In genomic region chr19:30092721-30093569, GRCh38 we compare ENCODE assay signal across 25 cellular contexts.
DNase-seq lines count a peak whose midpoint lies in the region; ATAC-seq and TF ChIP-seq lines count a peak whose summit lies in the region.
"Had no signal": no experiment of that assay in that cellular context is flagged by ENCODE, and none has a peak within 500 bp of the region (broad histone marks: within the 10 kb centered on the region; RNA-seq: fewer than 3 reads in every experiment).

No MANE protein-coding gene starts in this region.

- H4K91ac ChIP-seq in neuronal stem cell (ENCODE audit: low read depth, low read length, poor library complexity), result no peak overlapping the region

- H3K23ac ChIP-seq in neuronal stem cell (ENCODE audit: low read depth, low read length, poor library complexity), result no peak overlapping the region

- H2AFZ ChIP-seq in neuronal stem cell (ENCODE audit: low read length) (no peak overlapping the region), MM.1S (ENCODE audit: low read length) (no peak overlapping the region)

- no peaks in the 10 kb centered on the region for H3K9me2 ChIP-seq in MM.1S (replicated peaks; ENCODE audit: insufficient read depth, low read length)

- peak; percentile 10; the same call in 1 of the 2 replicates for ATAC-seq in Panc1
- ATAC-seq in upper lobe of right lung, result no peak
- ATAC-seq: HepG2, PC-3 had no signal

- peak overlapping the region; percentile 84 for H4K8ac ChIP-seq in neuronal stem cell (ENCODE audit: low read depth, low read length)

- H2BK120ac ChIP-seq in neuronal stem cell (ENCODE audit: low read depth, low read length), result no peak overlapping the region

- H3K27me3 Mint-ChIP-seq in osteocyte (ENCODE audit: unreplicated experiment), result no peaks in the 10 kb centered on the region
- H3K27me3 Mint-ChIP-seq: B cell had no signal

- H3K27ac Mint-ChIP-seq in osteocyte (ENCODE audit: unreplicated experiment), result no peak overlapping the region
- H3K27ac Mint-ChIP-seq: B cell, HFFc6 had no signal

- H3K36me3 ChIP-seq in Panc1 (ENCODE audit: control insufficient read depth, insufficient read depth, low read length) (no peaks in the 10 kb centered on the region), neuronal stem cell (replicated peaks in 1 of 2; ENCODE audit: control insufficient read depth in 2 of 2, insufficient read depth in 2 of 2, low read length in 2 of 2) (no peaks in the 10 kb centered on the region), upper lobe of right lung (no peaks in the 10 kb centered on the region), MM.1S (replicated peaks; ENCODE audit: insufficient read depth, low read length) (no peaks in the 10 kb centered on the region)
- H3K36me3 ChIP-seq: SJSA1 had no signal

- no peak overlapping the region for H3K4me3 ChIP-seq in Panc1 (ENCODE audit: low read depth in 2 of 2, low read length in 2 of 2)
- H3K4me3 ChIP-seq in neuronal stem cell (ENCODE audit: low read length in 2 of 2), result no peak overlapping the region
- H3K4me3 ChIP-seq in upper lobe of right lung, result no peak overlapping the region
- no peak overlapping the region for H3K4me3 ChIP-seq in MM.1S (ENCODE audit: low read length)
- H3K4me3 ChIP-seq: SJSA1 had no signal

- peak overlapping the region; percentile 89 for H2AK5ac ChIP-seq in neuronal stem cell (ENCODE audit: low read depth, low read length)

- H3K9ac ChIP-seq in neuronal stem cell (ENCODE audit: low read depth, low read length, poor library complexity), result no peak overlapping the region
- no peak overlapping the region for H3K9ac ChIP-seq in MM.1S (ENCODE audit: low read length)
- H3K9ac ChIP-seq: KMS-11 had no signal

- H3K4me2 ChIP-seq in neuronal stem cell (ENCODE audit: insufficient read depth, low read length, poor library complexity, severe bottlenecking), result no peak overlapping the region
- no peak overlapping the region for H3K4me2 ChIP-seq in MM.1S (ENCODE audit: low read depth, low read length)
- H3K4me2 ChIP-seq: KMS-11 had no signal

- H3K4me1 Mint-ChIP-seq in osteocyte (ENCODE audit: unreplicated experiment), result no peaks in the 10 kb centered on the region
- H3K4me1 Mint-ChIP-seq: B cell; CD4-positive, CD25-positive, alpha-beta regulatory T cell had no signal

- TF ChIP-seq CTCF in Panc1 (IDR thresholded peaks at IDR 0.05) (no peak), upper lobe of right lung (IDR thresholded peaks at IDR 0.05) (no peak), osteocyte (IDR thresholded peaks at IDR 0.05) (no peak), MM.1S (IDR thresholded peaks at IDR 0.05; ENCODE audit: low read length) (no peak)

- no peaks in the 10 kb centered on the region for H3K79me2 ChIP-seq in MM.1S (ENCODE audit: low read length)

- no peak overlapping the region for H3K4me3 Mint-ChIP-seq in osteocyte (ENCODE audit: unreplicated experiment)
- H3K4me3 Mint-ChIP-seq: B cell; CD4-positive, CD25-positive, alpha-beta regulatory T cell; HFFc6 had no signal

- H3K14ac ChIP-seq in neuronal stem cell (ENCODE audit: low read length), result no peak overlapping the region

- no peaks in the 10 kb centered on the region for H3K36me3 Mint-ChIP-seq in osteocyte (ENCODE audit: unreplicated experiment)
- H3K36me3 Mint-ChIP-seq: CD4-positive, CD25-positive, alpha-beta regulatory T cell had no signal

- in situ Hi-C loops in Panc1 (cut with HindIII; ENCODE audit: low pct_unique_long_range_greater_than_20kb, low sequenced_read_pairs), result no loop called here

- WGBS in neuronal stem cell (ENCODE audit: extremely low coverage in 2 of 2, insufficient read length in 2 of 2, insufficient replicate concordance in 1 of 2), 2 donors, result no CpG with 5 or more reads among the region's 14 CpGs

- no peaks in the 10 kb centered on the region for H3K9me3 ChIP-seq in Panc1 (ENCODE audit: control insufficient read depth, insufficient read depth, low read depth, low read length)
- peaks cover 0 to 2% of the 10 kb centered on the region in 2 donors for H3K9me3 ChIP-seq in neuronal stem cell (replicated peaks in 1 of 2; ENCODE audit: control insufficient read depth in 2 of 2, insufficient read depth in 1 of 2, low read depth in 1 of 2, low read length in 2 of 2)
- no peaks in the 10 kb centered on the region for H3K9me3 ChIP-seq in upper lobe of right lung
- no peaks in the 10 kb centered on the region for H3K9me3 ChIP-seq in MM.1S (replicated peaks; ENCODE audit: insufficient read depth, low read length)
- H3K9me3 ChIP-seq: SJSA1 had no signal

- BruUV-seq in Panc1 (replicated peaks; lab: Mats Ljungman, UMichigan), result no TSS peak

- no peak overlapping the region for H3K27ac ChIP-seq in Panc1 (ENCODE audit: low read length)
- H3K27ac ChIP-seq in neuronal stem cell (replicated peaks; ENCODE audit: low read length), result no peak overlapping the region
- H3K27ac ChIP-seq in upper lobe of right lung, result no peak overlapping the region
- H3K27ac ChIP-seq in MM.1S (ENCODE audit: low read length), result no peak overlapping the region
- H3K27ac ChIP-seq: KMS-11, RWPE1, SJSA1 had no signal

- H2BK5ac ChIP-seq in neuronal stem cell (ENCODE audit: low read length), result no peak overlapping the region

- H3K18ac ChIP-seq in neuronal stem cell (ENCODE audit: low read length), result peak overlapping the region; percentile 81

- no peaks in the 10 kb centered on the region for H3K9me3 Mint-ChIP-seq in osteocyte (ENCODE audit: unreplicated experiment)
- H3K9me3 Mint-ChIP-seq: CD4-positive, CD25-positive, alpha-beta regulatory T cell had no signal

- intact Hi-C loops in Panc1 (cut with micrococcal nuclease; ENCODE audit: unreplicated experiment), result no loop called here
- intact Hi-C loops in upper lobe of right lung (cut with DNase I), result no loop called here

- H3K27me3 ChIP-seq in Panc1 (ENCODE audit: control insufficient read depth, insufficient read depth, low read length) (0 out of 2 replicates have a peak, but pooled peaks cover 3% of the 10 kb centered on the region), neuronal stem cell (ENCODE audit: control insufficient read depth in 3 of 3, insufficient read depth in 3 of 3, low read depth in 1 of 3, low read length in 3 of 3) (no peaks in the 10 kb centered on the region), upper lobe of right lung (no peaks in the 10 kb centered on the region), MM.1S (replicated peaks; ENCODE audit: insufficient read depth, low read length) (peaks cover 63% of the 10 kb centered on the region)
- H3K27me3 ChIP-seq: SJSA1 had no signal

- H2BK15ac ChIP-seq in neuronal stem cell (ENCODE audit: low read length), result peak overlapping the region; percentile 51

- no peaks in the 10 kb centered on the region for H3K79me1 ChIP-seq in neuronal stem cell (ENCODE audit: low read depth, low read length)

- no peaks in the 10 kb centered on the region for H4K20me1 ChIP-seq in MM.1S (ENCODE audit: insufficient read depth, low read length)

- peak overlapping the region; percentile 78 for H2BK12ac ChIP-seq in neuronal stem cell (ENCODE audit: low read length)

- POLR2A ChIA-PET in Panc1 (lab: Charles Lee), result interaction anchor here (0.7 kb wide), 1 partner anchor 1012 kb away, joined by 6 read pairs; no protein-coding TSS in a partner anchor

- H3F3A ChIP-seq in MM.1S (ENCODE audit: insufficient read depth, low read length), result no peaks in the 10 kb centered on the region

- peak; percentile 16 for DNase-seq in NCI-H748 (lab: John Stamatoyannopoulos, UW; ENCODE audit: unreplicated experiment)
- DNase-seq in NCI-H748 treated with DMSO at 0.1 percent for 48 hours (lab: John Stamatoyannopoulos, UW), result no peak
- no peak for DNase-seq in Panc1 (ENCODE audit: low read depth, low spot score)
- DNase-seq in neuronal stem cell (ENCODE audit: low spot score), result no peak
- DNase-seq in upper lobe of right lung, result peak; percentile 58
- DNase-seq in osteocyte (ENCODE audit: extremely low spot score, unreplicated experiment), result no peak
- DNase-seq in MM.1S, result no peak
- no peak for DNase-seq in UCSD-AML1 (lab: John Stamatoyannopoulos, UW; ENCODE audit: unreplicated experiment)
- DNase-seq: 8988T; CD4-positive, CD25-positive, alpha-beta regulatory T cell; COR-L47; DMS 273 treated with DMSO at 0.1 percent for 48 hours; DND-41; HFFc6; NCI-H1048; NCI-H1436 treated with DMSO at 0.1 percent for 48 hours; NCI-H2029 treated with DMSO at 0.1 percent for 48 hours; NCI-H2171 treated with DMSO at 0.1 percent for 48 hours; NCI-H510A; PC-3 had no signal

- H3K4me1 ChIP-seq in Panc1 (ENCODE audit: control insufficient read depth, insufficient read depth, low read length) (no peaks in the 10 kb centered on the region), neuronal stem cell (ENCODE audit: control insufficient read depth in 2 of 2, insufficient read depth in 1 of 2, low read depth in 1 of 2, low read length in 2 of 2) (peaks cover 0 to 3% of the 10 kb centered on the region in 2 donors), upper lobe of right lung (no peaks in the 10 kb centered on the region), MM.1S (ENCODE audit: low read length) (no peaks in the 10 kb centered on the region)
- H3K4me1 ChIP-seq: SJSA1 had no signal

- peak overlapping the region; percentile 14 for H3K4ac ChIP-seq in neuronal stem cell (ENCODE audit: low read length)

- CTCF ChIA-PET in Panc1 (lab: Charles Lee), result interaction anchor here (0.6 kb wide), 1 partner anchor 151 kb away, joined by 3 read pairs; the partner anchor contains the start of gene URI1

Comparison
In these comparisons a context has a peak if more than half of its experiments do, and no peak if none do; other contexts are left out.
1. DNase-seq: peak in NCI-H748 (single experiment) and upper lobe of right lung (single experiment); none in NCI-H748 treated with DMSO at 0.1 percent for 48 hours (single experiment), Panc1 (single experiment), neuronal stem cell (single experiment), osteocyte (single experiment), MM.1S (single experiment) and UCSD-AML1 (single experiment).